ENCODE assay signal across 8 cellular contexts in genomic region chr7:28958235-28958945, GRCh38. TPM values are rescaled to one million over a fixed set of nuclear protein-coding genes. Genes with fewer than 3 reads are reported as not detected.
DNase-seq lines count a peak whose midpoint lies in the region; ATAC-seq and TF ChIP-seq lines count a peak whose summit lies in the region.

Gene TRIL (minus strand): TSS chr7:28958330. CDS start chr7:28958046, 284 bp downstream.

- CTCF ChIA-PET in activated CD4-positive, alpha-beta T cell treated with anti-CD3 and anti-CD28 coated beads for 36 hours (lab: Charles Lee), result interaction anchor here (0.9 to 3.8 kb wide), 4 partner anchors 9 to 450 kb away, joined by 3 to 26 read pairs (median 14); no protein-coding TSS in a partner anchor
- CTCF ChIA-PET in activated B cell treated with CpG ODN at 0.5 μM for 24 hours (lab: Charles Lee), result no interaction called here
- CTCF ChIA-PET in naive thymus-derived CD4-positive, alpha-beta T cell (lab: Charles Lee), result interaction anchor here (1.8 kb wide), 1 partner anchor 31 kb away, joined by 5 read pairs; no protein-coding TSS in a partner anchor

- peak within 1 kb of the TSS; percentile 41 for H3K4me3 Mint-ChIP-seq in activated CD4-positive, alpha-beta T cell treated with anti-CD3 and anti-CD28 coated beads for 36 hours
- H3K4me3 Mint-ChIP-seq in activated B cell treated with CpG ODN at 0.5 μM for 24 hours, result peak within 1 kb of the TSS; percentile 46
- H3K4me3 Mint-ChIP-seq in naive thymus-derived CD4-positive, alpha-beta T cell, result peak within 1 kb of the TSS in 9 of 10 donors; percentile 9 to 73 (median 41)

- H3K27ac ChIP-seq in naive thymus-derived CD4-positive, alpha-beta T cell (ENCODE audit: low read depth, low read length), result no peak within 1 kb of the TSS

- no peaks in the 10 kb centered on the region for H3K27me3 ChIP-seq in naive thymus-derived CD4-positive, alpha-beta T cell (ENCODE audit: control insufficient read depth in 2 of 2, insufficient read depth in 2 of 2, low read length in 2 of 2)

- no peaks in the 10 kb centered on the region for H3K9me3 Mint-ChIP-seq in activated CD4-positive, alpha-beta T cell treated with anti-CD3 and anti-CD28 coated beads for 36 hours (ENCODE audit: low read depth)
- no peaks in the 10 kb centered on the region for H3K9me3 Mint-ChIP-seq in activated B cell treated with CpG ODN at 0.5 μM for 24 hours
- H3K9me3 Mint-ChIP-seq in naive thymus-derived CD4-positive, alpha-beta T cell, result peaks cover 0 to 1% (median 0%) of the 10 kb centered on the region in 11 donors

- H3K4me1 Mint-ChIP-seq in activated CD4-positive, alpha-beta T cell treated with anti-CD3 and anti-CD28 coated beads for 36 hours, result peaks cover 7% of the 10 kb centered on the region
- H3K4me1 Mint-ChIP-seq in activated B cell treated with CpG ODN at 0.5 μM for 24 hours, result peaks cover 14% of the 10 kb centered on the region
- peaks cover 4 to 12% (median 8%) of the 10 kb centered on the region in 7 donors for H3K4me1 Mint-ChIP-seq in naive thymus-derived CD4-positive, alpha-beta T cell

- H3K36me3 ChIP-seq in naive thymus-derived CD4-positive, alpha-beta T cell (ENCODE audit: control insufficient read depth in 2 of 3, insufficient read depth in 3 of 3, low read length in 3 of 3), result no peaks in the 10 kb centered on the region

- intact Hi-C loops in activated CD4-positive, alpha-beta T cell treated with anti-CD3 and anti-CD28 coated beads for 36 hours (cut with DNase I, micrococcal nuclease), result loop anchor here in 1 of 2 experiments (10.0 kb wide), 1 partner anchor 606 kb away; the partner anchor contains the start of gene PRR15
- intact Hi-C loops in activated B cell treated with CpG ODN at 0.5 μM for 24 hours (cut with micrococcal nuclease), result loop anchor here (10.0 kb wide), 1 partner anchor 1764 kb away; no protein-coding TSS in a partner anchor
- intact Hi-C loops in naive thymus-derived CD4-positive, alpha-beta T cell (cut with micrococcal nuclease), result loop anchor here in 1 of 2 donors (10.0 kb wide), 1 partner anchor 1764 kb away; no protein-coding TSS in a partner anchor

- peak; percentile 31 for DNase-seq in activated CD4-positive, alpha-beta T cell treated with anti-CD3 and anti-CD28 coated beads for 36 hours
- DNase-seq in activated CD4-positive, alpha-beta T cell treated with anti-CD3 and anti-CD28 coated beads, Interleukin-2, amount 50 U/mL, for 48 hours, result no peak
- DNase-seq in activated B cell treated with CpG ODN at 0.5 μM for 24 hours (no peak), foreskin melanocyte (peak; percentile 25), NCI-H187 (lab: John Stamatoyannopoulos, UW) (no peak)
- DNase-seq in naive thymus-derived CD4-positive, alpha-beta T cell, result peak in 1 of 9 donors; percentile 23

- H3K27me3 Mint-ChIP-seq in activated CD4-positive, alpha-beta T cell treated with anti-CD3 and anti-CD28 coated beads for 36 hours, result peaks cover 39% of the 10 kb centered on the region
- peaks cover 44% of the 10 kb centered on the region for H3K27me3 Mint-ChIP-seq in activated B cell treated with CpG ODN at 0.5 μM for 24 hours
- H3K27me3 Mint-ChIP-seq in naive thymus-derived CD4-positive, alpha-beta T cell, result peaks cover 47 to 59% (median 54%) of the 10 kb centered on the region in 5 donors

- no peaks in the 10 kb centered on the region for H3K9me3 ChIP-seq in naive thymus-derived CD4-positive, alpha-beta T cell (ENCODE audit: control insufficient read depth in 2 of 3, low read length in 3 of 3)

- H3K27ac Mint-ChIP-seq in activated CD4-positive, alpha-beta T cell treated with anti-CD3 and anti-CD28 coated beads for 36 hours, result no peak within 1 kb of the TSS
- H3K27ac Mint-ChIP-seq in activated B cell treated with CpG ODN at 0.5 μM for 24 hours, result no peak within 1 kb of the TSS
- H3K27ac Mint-ChIP-seq in naive thymus-derived CD4-positive, alpha-beta T cell, result no peak within 1 kb of the TSS

- ATAC-seq in activated CD4-positive, alpha-beta T cell treated with anti-CD3 and anti-CD28 coated beads for 36 hours, result no peak
- ATAC-seq in activated B cell treated with CpG ODN at 0.5 μM for 24 hours (ENCODE audit: low read depth), result no peak
- ATAC-seq in naive thymus-derived CD4-positive, alpha-beta T cell, result no peak
- ATAC-seq in HG03354 (IDR thresholded peaks at IDR 0.05; ENCODE audit: poor library complexity, severe bottlenecking, unreplicated experiment), result no peak
- no peak for ATAC-seq in HG02885 (IDR thresholded peaks at IDR 0.05; ENCODE audit: poor library complexity, unreplicated experiment)

- POLR2A ChIA-PET in activated CD4-positive, alpha-beta T cell treated with anti-CD3 and anti-CD28 coated beads for 36 hours (lab: Charles Lee), result no interaction called here
- POLR2A ChIA-PET in activated B cell treated with CpG ODN at 0.5 μM for 24 hours (lab: Charles Lee), result no interaction called here
- POLR2A ChIA-PET in naive thymus-derived CD4-positive, alpha-beta T cell (lab: Charles Lee), result no interaction called here

- H3K36me3 Mint-ChIP-seq in activated CD4-positive, alpha-beta T cell treated with anti-CD3 and anti-CD28 coated beads for 36 hours (ENCODE audit: low read depth), result no peaks in the 10 kb centered on the region
- no peaks in the 10 kb centered on the region for H3K36me3 Mint-ChIP-seq in activated B cell treated with CpG ODN at 0.5 μM for 24 hours (ENCODE audit: low read depth)
- no peaks in the 10 kb centered on the region for H3K36me3 Mint-ChIP-seq in naive thymus-derived CD4-positive, alpha-beta T cell

- H3K4me3 ChIP-seq in naive thymus-derived CD4-positive, alpha-beta T cell (ENCODE audit: low read length), result no peak within 1 kb of the TSS

- peaks cover 0 to 3% of the 10 kb centered on the region in 2 donors for H3K4me1 ChIP-seq in naive thymus-derived CD4-positive, alpha-beta T cell (ENCODE audit: control insufficient read depth in 2 of 2, insufficient read depth in 2 of 2, low read length in 2 of 2)

- TF ChIP-seq CTCF in activated B cell treated with CpG ODN at 0.5 μM for 24 hours (IDR thresholded peaks at IDR 0.05), result no peak

RNA-seq across cellular contexts. Expression of gene TRIL, which starts in this region (rescaled TPM):
- not detected for total RNA-seq in activated CD4-positive, alpha-beta T cell treated with anti-CD3 and anti-CD28 coated beads for 36 hours
- not detected in 2 replicates for total RNA-seq in activated B cell treated with CpG ODN at 0.5 μM for 24 hours
- under 1 TPM in 1 of 5 experiments, not detected in 4; 0.07 TPM for total RNA-seq in naive thymus-derived CD4-positive, alpha-beta T cell
- polyA plus RNA-seq in naive thymus-derived CD4-positive, alpha-beta T cell, result not detected

Comparison
In these comparisons a context has a peak if more than half of its experiments do, and no peak if none do; other contexts are left out.
1. Peak in DNase-seq in activated CD4-positive, alpha-beta T cell treated with anti-CD3 and anti-CD28 coated beads for 36 hours; RNA of the gene not detected or under 1 TPM.